In the genomic region with DNA sequence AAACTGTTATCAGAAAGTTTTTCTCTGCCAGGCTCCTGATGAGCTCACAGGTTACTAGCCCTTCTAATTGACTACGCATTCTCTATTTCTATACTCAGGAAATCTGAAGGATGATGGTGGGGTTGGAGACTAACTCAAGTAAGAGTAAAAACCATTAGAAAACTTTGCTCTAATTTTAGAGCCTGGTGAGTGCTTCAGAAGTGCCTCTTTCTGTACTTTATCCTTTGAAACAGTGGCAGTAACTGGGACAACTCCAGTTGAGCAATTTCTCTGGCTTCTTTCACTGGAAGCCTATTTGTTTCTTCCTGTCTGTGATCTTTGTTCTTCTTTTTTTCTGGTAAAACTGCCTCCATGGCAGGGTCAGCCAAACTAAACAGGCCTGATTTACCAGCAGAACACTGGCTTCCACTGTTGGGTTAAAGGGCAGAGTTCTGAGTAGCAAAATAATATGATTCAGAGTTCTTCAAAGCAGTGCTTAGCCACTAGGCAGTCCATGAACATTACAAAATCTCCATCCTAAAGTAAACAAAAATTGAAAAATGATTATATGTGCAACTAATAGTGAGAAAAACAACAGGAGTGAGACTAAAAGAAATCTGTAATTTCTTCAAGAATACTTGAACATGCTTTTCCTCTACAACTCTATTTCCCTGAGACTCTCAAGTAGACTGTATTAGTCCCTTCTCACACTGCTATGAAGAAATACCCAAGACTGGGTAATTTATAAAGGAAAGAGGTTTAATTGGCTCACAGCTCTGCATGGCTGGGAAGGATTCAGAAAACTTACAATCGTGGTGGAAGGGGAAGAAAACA, we compare ENCODE assay signal across 12 cellular contexts.
DNase-seq lines count a peak whose midpoint lies in the region; ATAC-seq and TF ChIP-seq lines count a peak whose summit lies in the region.
"Had no signal": no experiment of that assay in that cellular context is flagged by ENCODE, and none has a peak within 500 bp of the region (broad histone marks: within the 10 kb centered on the region; RNA-seq: fewer than 3 reads in every experiment).

No MANE protein-coding gene starts in this region.

- no peak overlapping the region for H3K4me3 ChIP-seq in AG04450 (ENCODE audit: low read depth, low read length)
- no peak overlapping the region for H3K4me3 ChIP-seq in brain microvascular endothelial cell (ENCODE audit: low read depth, low read length)

- no peaks in the 10 kb centered on the region for H3K36me3 ChIP-seq in brain microvascular endothelial cell (replicated peaks)

- in situ Hi-C loops in brain microvascular endothelial cell (cut with HindIII; ENCODE audit: low pct_ligation_motif_present, low sequenced_read_pairs): no loop called here

- H3K27me3 ChIP-seq in AG04450 (ENCODE audit: control insufficient read depth, insufficient read depth, low read length) (no peaks in the 10 kb centered on the region), brain microvascular endothelial cell (replicated peaks) (no peaks in the 10 kb centered on the region)

- no peaks in the 10 kb centered on the region for H3K27me3 Mint-ChIP-seq in activated T-cell treated with anti-CD3 and anti-CD28 coated beads, Interleukin-2, amount 50 U/mL, for 72 hours (ENCODE audit: low read depth)

- POLR2A ChIA-PET in AG04450 (lab: Yijun Ruan, JAX): no interaction called here

- no peaks in the 10 kb centered on the region for H3K4me1 Mint-ChIP-seq in activated T-cell treated with anti-CD3 and anti-CD28 coated beads, Interleukin-2, amount 50 U/mL, for 72 hours (ENCODE audit: low read depth)

- DNase-seq in AG04450 (ENCODE audit: low read depth, low spot score) (peak; percentile 57), brain microvascular endothelial cell (peak; percentile 82), left cardiac atrium (peak; percentile 73), pulmonary artery endothelial cell (ENCODE audit: low read depth, low spot score) (peak; percentile 24), NCI-H526 (lab: John Stamatoyannopoulos, UW) (no peak), SK-N-DZ (ENCODE audit: low spot score) (no peak)
- DNase-seq in activated naive CD4-positive, alpha-beta T cell treated with anti-CD3 and anti-CD28 coated beads, Interleukin-2, amount 50 U/mL, for 16 hours: no peak
- DNase-seq in activated T-cell treated with anti-CD3 and anti-CD28 coated beads, Interleukin-2, amount 50 U/mL, for 72 hours: no peak
- DNase-seq: effector memory CD8-positive, alpha-beta T cell; NCI-H1092 treated with DMSO at 0.1 percent for 48 hours; OCI-M1; stimulated activated CD8-positive, alpha-beta memory T cell treated with anti-CD3 and anti-CD28 coated beads, Interleukin-4, amount 100 ng/mL, for 48 hours had no signal

- TF ChIP-seq CTCF in AG04450 (IDR thresholded peaks at IDR 0.05; ENCODE audit: low read depth, low read length) (no peak), brain microvascular endothelial cell (IDR thresholded peaks at IDR 0.05; ENCODE audit: low read depth, low read length, missing control alignments) (no peak)

- CTCF ChIA-PET in AG04450 (lab: Charles Lee): no interaction called here

- no peak overlapping the region for H3K27ac Mint-ChIP-seq in activated T-cell treated with anti-CD3 and anti-CD28 coated beads, Interleukin-2, amount 50 U/mL, for 72 hours
- H3K27ac Mint-ChIP-seq: effector memory CD8-positive, alpha-beta T cell had no signal

- peaks cover 2 to 4% of the 10 kb centered on the region in 2 donors for H3K9me3 Mint-ChIP-seq in activated T-cell treated with anti-CD3 and anti-CD28 coated beads, Interleukin-2, amount 50 U/mL, for 72 hours
- H3K9me3 Mint-ChIP-seq: effector memory CD8-positive, alpha-beta T cell had no signal

- H3K9me3 ChIP-seq in AG04450 (ENCODE audit: control insufficient read depth, insufficient read depth, low read length): no peaks in the 10 kb centered on the region

- peak; percentile 93 to 97 for ATAC-seq in left cardiac atrium
- no peak for ATAC-seq in activated T-cell treated with anti-CD3 and anti-CD28 coated beads, Interleukin-2, amount 50 U/mL, for 72 hours (replicated peaks in 1 of 2)
- ATAC-seq: effector memory CD8-positive, alpha-beta T cell had no signal

- intact Hi-C loops in left cardiac atrium (cut with DNase I): no loop called here

- no peak overlapping the region for H3K4me3 Mint-ChIP-seq in activated T-cell treated with anti-CD3 and anti-CD28 coated beads, Interleukin-2, amount 50 U/mL, for 72 hours
- H3K4me3 Mint-ChIP-seq: effector memory CD8-positive, alpha-beta T cell had no signal

- H3K36me3 Mint-ChIP-seq in activated T-cell treated with anti-CD3 and anti-CD28 coated beads, Interleukin-2, amount 50 U/mL, for 72 hours (ENCODE audit: insufficient read depth in 2 of 2): no peaks in the 10 kb centered on the region

- no peak overlapping the region for H3K27ac ChIP-seq in AG04450 (ENCODE audit: low read depth, low read length)
- H3K27ac ChIP-seq in brain microvascular endothelial cell: peak overlapping the region; percentile 69

Comparison
In these comparisons a context has a peak if more than half of its experiments do, and no peak if none do; other contexts are left out.
1. DNase-seq: peak in AG04450 (single experiment), brain microvascular endothelial cell (single experiment), left cardiac atrium (single experiment) and pulmonary artery endothelial cell (single experiment); none in activated naive CD4-positive, alpha-beta T cell treated with anti-CD3 and anti-CD28 coated beads, Interleukin-2, amount 50 U/mL, for 16 hours (single experiment), NCI-H526 (0 of 2), activated T-cell treated with anti-CD3 and anti-CD28 coated beads, Interleukin-2, amount 50 U/mL, for 72 hours (0 of 2) and SK-N-DZ (single experiment).
2. ATAC-seq: peak in left cardiac atrium (2 of 2); none in activated T-cell treated with anti-CD3 and anti-CD28 coated beads, Interleukin-2, amount 50 U/mL, for 72 hours (0 of 2).